ENCODE assay signal across 9 cellular contexts in the genomic region with DNA sequence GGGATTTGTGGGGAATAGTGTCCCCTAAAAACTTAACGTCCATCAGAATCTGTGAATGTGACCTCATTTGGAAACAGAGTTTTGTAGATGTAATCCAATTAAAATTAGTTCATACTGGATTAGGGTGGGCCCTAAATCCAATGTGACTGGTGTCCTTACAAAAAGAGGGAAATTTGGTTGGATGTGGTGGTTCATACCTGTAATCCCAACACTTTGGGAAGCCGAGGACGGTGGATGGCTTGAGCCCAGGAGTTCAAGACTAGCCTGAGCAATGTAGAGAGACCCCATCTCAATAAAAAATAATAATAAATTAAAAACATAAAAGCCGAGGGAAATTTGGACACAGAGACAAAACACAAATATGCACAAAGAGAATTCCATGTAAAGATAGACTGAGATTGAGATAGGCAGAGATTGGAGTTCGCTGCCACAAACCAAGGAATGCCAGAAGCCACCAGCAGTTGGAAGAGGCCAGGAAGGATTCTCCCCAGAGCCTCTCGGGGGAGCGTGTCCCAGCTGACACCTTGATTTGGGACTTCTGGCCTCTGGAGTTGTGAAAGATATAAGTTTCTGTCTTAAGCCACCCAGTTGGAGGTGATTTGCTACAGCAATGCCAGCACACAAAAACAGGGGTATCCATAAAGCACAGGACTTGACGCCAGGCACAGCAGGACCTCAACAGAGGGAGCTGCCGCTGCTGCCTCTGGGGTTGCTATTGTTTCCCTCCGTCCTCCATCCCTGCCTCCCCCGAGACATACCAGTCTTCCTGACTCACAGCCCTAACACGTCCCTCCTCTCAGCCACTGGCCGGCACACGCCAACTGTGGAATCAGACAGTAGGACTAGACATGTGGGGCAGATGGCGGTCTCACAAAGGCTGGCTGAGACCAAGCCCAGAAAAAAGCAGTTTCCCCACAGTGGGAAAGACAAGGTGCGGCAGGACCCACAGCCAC.
DNase-seq lines count a peak whose midpoint lies in the region; ATAC-seq and TF ChIP-seq lines count a peak whose summit lies in the region.
"Had no signal": no experiment of that assay in that cellular context is flagged by ENCODE, and none has a peak within 500 bp of the region (broad histone marks: within the 10 kb centered on the region; RNA-seq: fewer than 3 reads in every experiment).

No MANE protein-coding gene starts in this region.

- H3K27ac Mint-ChIP-seq in Calu3 (ENCODE audit: unreplicated experiment) (peak overlapping the region; percentile 75), WTC11 (peak overlapping the region; percentile 81)
- no peak overlapping the region for H3K27ac Mint-ChIP-seq in activated T-helper 17 cell treated with anti-CD3 and anti-CD28 coated beads, Interleukin-2, amount 50 U/mL, for 72 hours
- no peak overlapping the region for H3K27ac Mint-ChIP-seq in effector memory CD8-positive, alpha-beta T cell

- BruUV-seq in Calu3 (replicated peaks; lab: Mats Ljungman, UMichigan), result no TSS peak

- peak; percentile 56 for ATAC-seq in WTC11
- peak; percentile 25 for ATAC-seq in Right ventricle myocardium superior (ENCODE audit: poor library complexity)
- ATAC-seq in activated T-helper 17 cell treated with anti-CD3 and anti-CD28 coated beads, Interleukin-2, amount 50 U/mL, for 72 hours (replicated peaks), result no peak
- ATAC-seq in GM21390 (IDR thresholded peaks at IDR 0.05; ENCODE audit: unreplicated experiment), result no peak
- ATAC-seq in sciatic nerve, result no peak
- ATAC-seq in effector memory CD8-positive, alpha-beta T cell (replicated peaks), result no peak

- CTCF ChIA-PET in Calu3 (lab: Charles Lee) (interaction anchor here (1.1 to 2.3 kb wide), 6 partner anchors 10 to 34 kb away, joined by 3 to 14 read pairs (median 5); no protein-coding TSS in a partner anchor), WTC11 (lab: Charles Lee) (interaction anchor here (0.6 to 3.8 kb wide), 13 partner anchors 11 to 166 kb away, joined by 3 to 27 read pairs (median 3); no protein-coding TSS in a partner anchor)

- intact Hi-C loops in Calu3 (cut with micrococcal nuclease; ENCODE audit: unreplicated experiment) (loop anchor here (2.0 kb wide), 1 partner anchor 34 kb away; no protein-coding TSS in a partner anchor), Right ventricle myocardium superior (cut with DNase I) (no loop called here), posterior vena cava (cut with DNase I) (loop anchor here in 1 of 2 donors (5.0 kb wide), 1 partner anchor 34 kb away; no protein-coding TSS in a partner anchor), sciatic nerve (cut with DNase I) (no loop called here)

- H3K9me3 Mint-ChIP-seq in Calu3 (ENCODE audit: low read depth, unreplicated experiment) (no peaks in the 10 kb centered on the region), WTC11 (no peaks in the 10 kb centered on the region)
- H3K9me3 Mint-ChIP-seq in activated T-helper 17 cell treated with anti-CD3 and anti-CD28 coated beads, Interleukin-2, amount 50 U/mL, for 72 hours, result no peaks in the 10 kb centered on the region
- no peaks in the 10 kb centered on the region for H3K9me3 Mint-ChIP-seq in effector memory CD8-positive, alpha-beta T cell
- H3K9me3 Mint-ChIP-seq: dendritic cell treated with granulocyte-macrophage colony-stimulating factor and Interleukin-4, amounts not matched to agents 40 ng/mL and 50 ng/mL, for 4 days had no signal

- peak; percentile 55 for DNase-seq in Calu3
- DNase-seq in WTC11 (ENCODE audit: low spot score), result no peak
- peak; percentile 78 for DNase-seq in Right ventricle myocardium superior
- DNase-seq in posterior vena cava (ENCODE audit: low spot score), result peak; percentile 93
- no peak for DNase-seq in sciatic nerve (ENCODE audit: low spot score)
- no peak for DNase-seq in effector memory CD8-positive, alpha-beta T cell

- POLR2A ChIA-PET in WTC11 (lab: Charles Lee), result interaction anchor here (1.8 kb wide), 1 partner anchor 98 kb away, joined by 6 read pairs; a partner anchor contains a TSS

- H3K4me3 Mint-ChIP-seq in Calu3 (ENCODE audit: low read depth, unreplicated experiment) (no peak overlapping the region), WTC11 (no peak overlapping the region)
- no peak overlapping the region for H3K4me3 Mint-ChIP-seq in activated T-helper 17 cell treated with anti-CD3 and anti-CD28 coated beads, Interleukin-2, amount 50 U/mL, for 72 hours
- no peak overlapping the region for H3K4me3 Mint-ChIP-seq in effector memory CD8-positive, alpha-beta T cell
- H3K4me3 Mint-ChIP-seq: dendritic cell treated with granulocyte-macrophage colony-stimulating factor and Interleukin-4, amounts not matched to agents 40 ng/mL and 50 ng/mL, for 4 days had no signal

- no peak for TF ChIP-seq CTCF in Calu3 (IDR thresholded peaks at IDR 0.05; ENCODE audit: unreplicated experiment)
- no peak for TF ChIP-seq CTCF in WTC11 (IDR thresholded peaks at IDR 0.05)

- H3K27me3 Mint-ChIP-seq in Calu3 (ENCODE audit: unreplicated experiment), result no peaks in the 10 kb centered on the region
- no peaks in the 10 kb centered on the region for H3K27me3 Mint-ChIP-seq in WTC11 (ENCODE audit: low read depth)
- H3K27me3 Mint-ChIP-seq in activated T-helper 17 cell treated with anti-CD3 and anti-CD28 coated beads, Interleukin-2, amount 50 U/mL, for 72 hours, result no peaks in the 10 kb centered on the region
- H3K27me3 Mint-ChIP-seq in effector memory CD8-positive, alpha-beta T cell, result peaks cover 5 to 10% of the 10 kb centered on the region in 2 donors

- no peaks in the 10 kb centered on the region for H3K36me3 Mint-ChIP-seq in Calu3 (ENCODE audit: insufficient read depth, unreplicated experiment)
- H3K36me3 Mint-ChIP-seq in WTC11, result no peaks in the 10 kb centered on the region
- H3K36me3 Mint-ChIP-seq in activated T-helper 17 cell treated with anti-CD3 and anti-CD28 coated beads, Interleukin-2, amount 50 U/mL, for 72 hours (ENCODE audit: low read depth), result no peaks in the 10 kb centered on the region
- no peaks in the 10 kb centered on the region for H3K36me3 Mint-ChIP-seq in effector memory CD8-positive, alpha-beta T cell (ENCODE audit: insufficient read depth)

- H3K4me1 Mint-ChIP-seq in Calu3 (ENCODE audit: low read depth, unreplicated experiment) (peaks cover 66% of the 10 kb centered on the region), WTC11 (peaks cover 26% of the 10 kb centered on the region)
- peaks cover 4% of the 10 kb centered on the region for H3K4me1 Mint-ChIP-seq in activated T-helper 17 cell treated with anti-CD3 and anti-CD28 coated beads, Interleukin-2, amount 50 U/mL, for 72 hours
- no peaks in the 10 kb centered on the region for H3K4me1 Mint-ChIP-seq in effector memory CD8-positive, alpha-beta T cell (ENCODE audit: low read depth in 2 of 2)

TF ChIP-seq in WTC11, 78 proteins besides CTCF, POLR2A, EP300 and RAD21:
- TF ChIP-seq TCF7 (CRISPR knock-in tag; IDR thresholded peaks at IDR 0.05; ENCODE audit: low read depth), result no peak
- TF ChIP-seq, protein P1, sequence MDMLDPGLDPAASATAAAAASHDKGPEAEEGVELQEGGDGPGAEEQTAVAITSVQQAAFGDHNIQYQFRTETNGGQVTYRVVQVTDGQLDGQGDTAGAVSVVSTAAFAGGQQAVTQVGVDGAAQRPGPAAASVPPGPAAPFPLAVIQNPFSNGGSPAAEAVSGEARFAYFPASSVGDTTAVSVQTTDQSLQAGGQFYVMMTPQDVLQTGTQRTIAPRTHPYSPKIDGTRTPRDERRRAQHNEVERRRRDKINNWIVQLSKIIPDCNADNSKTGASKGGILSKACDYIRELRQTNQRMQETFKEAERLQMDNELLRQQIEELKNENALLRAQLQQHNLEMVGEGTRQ (CRISPR knock-in tag; IDR thresholded peaks at IDR 0.05), result no peak
- TF ChIP-seq NR1H2 (CRISPR knock-in tag; IDR thresholded peaks at IDR 0.05), result no peak

Comparison
In these comparisons a context has a peak if more than half of its experiments do, and no peak if none do; other contexts are left out.
1. DNase-seq: peak in Calu3 (single experiment), Right ventricle myocardium superior (single experiment) and posterior vena cava (single experiment); none in WTC11 (single experiment), sciatic nerve (single experiment) and effector memory CD8-positive, alpha-beta T cell (0 of 3).
2. H3K27ac Mint-ChIP-seq: peak in Calu3 (single experiment) and WTC11 (single experiment); none in activated T-helper 17 cell treated with anti-CD3 and anti-CD28 coated beads, Interleukin-2, amount 50 U/mL, for 72 hours (single experiment) and effector memory CD8-positive, alpha-beta T cell (0 of 2).
3. ATAC-seq: peak in WTC11 (single experiment) and Right ventricle myocardium superior (single experiment); none in activated T-helper 17 cell treated with anti-CD3 and anti-CD28 coated beads, Interleukin-2, amount 50 U/mL, for 72 hours (single experiment), GM21390 (single experiment), sciatic nerve (single experiment) and effector memory CD8-positive, alpha-beta T cell (single experiment).